In genomic region chr19:51695088-51695487, GRCh38 we compare ENCODE assay signal across 1 cellular context.
TF ChIP-seq lines count a peak whose summit lies in the region.

No MANE protein-coding gene starts in this region.

TF ChIP-seq in SK-N-SH treated with all-trans-retinoic acid at 6 μM for 48 hours, 23 proteins besides CTCF, POLR2A, EP300 and RAD21 (continued from another document):
- TF ChIP-seq POU6F1 (CRISPR knock-in tag; IDR thresholded peaks at IDR 0.05; ENCODE audit: borderline replicate concordance, low read depth) (no peak), PPARA (CRISPR knock-in tag; IDR thresholded peaks at IDR 0.05; ENCODE audit: borderline replicate concordance) (no peak), ZNF565 (CRISPR knock-in tag; conservative IDR thresholded peaks at IDR 0.05; ENCODE audit: low read depth) (no peak), ZC3H10 (CRISPR knock-in tag; IDR thresholded peaks at IDR 0.05) (no peak), RARB (CRISPR knock-in tag; IDR thresholded peaks at IDR 0.05) (no peak), ZNF8 (CRISPR knock-in tag; IDR thresholded peaks at IDR 0.05) (no peak)
